In genomic region chr15:46938169-46938568, GRCh38 we compare ENCODE assay signal across 20 cellular contexts.
DNase-seq lines count a peak whose midpoint lies in the region; ATAC-seq and TF ChIP-seq lines count a peak whose summit lies in the region.
"Had no signal": no experiment of that assay in that cellular context is flagged by ENCODE, and none has a peak within 500 bp of the region (broad histone marks: within the 10 kb centered on the region; RNA-seq: fewer than 3 reads in every experiment).

No MANE protein-coding gene starts in this region.

- H3K4me1 ChIP-seq in BLaER1 (peaks cover 34% of the 10 kb centered on the region), MM.1S (ENCODE audit: low read length) (peaks cover 27% of the 10 kb centered on the region), RWPE2 (ENCODE audit: insufficient read depth, poor library complexity, severe bottlenecking) (no peaks in the 10 kb centered on the region), prostate gland (replicated peaks) (no peaks in the 10 kb centered on the region)
- H3K4me1 ChIP-seq: BE2C had no signal

- no peak overlapping the region for H3K27ac ChIP-seq in BLaER1
- H3K27ac ChIP-seq in MM.1S (ENCODE audit: low read length): no peak overlapping the region
- H3K27ac ChIP-seq in RWPE2 (ENCODE audit: poor library complexity, severe bottlenecking): no peak overlapping the region
- H3K27ac ChIP-seq in prostate gland: no peak overlapping the region
- H3K27ac ChIP-seq: 22Rv1, GM23248 had no signal

- H3K9ac ChIP-seq in BLaER1: no peak overlapping the region
- H3K9ac ChIP-seq in MM.1S (ENCODE audit: low read length): no peak overlapping the region
- H3K9ac ChIP-seq: GM23248 had no signal

- intact Hi-C loops in prostate gland (cut with DNase I): no loop called here

- peaks cover 18% of the 10 kb centered on the region for H3F3A ChIP-seq in MM.1S (ENCODE audit: insufficient read depth, low read length)

- H2AFZ ChIP-seq in MM.1S (ENCODE audit: low read length): no peak overlapping the region
- H2AFZ ChIP-seq: GM23248 had no signal

- no peaks in the 10 kb centered on the region for H3K9me2 ChIP-seq in MM.1S (replicated peaks; ENCODE audit: insufficient read depth, low read length)

- H4K20me1 ChIP-seq in BLaER1: no peaks in the 10 kb centered on the region
- no peaks in the 10 kb centered on the region for H4K20me1 ChIP-seq in MM.1S (ENCODE audit: insufficient read depth, low read length)

- TF ChIP-seq CTCF in MM.1S (IDR thresholded peaks at IDR 0.05; ENCODE audit: low read length) (no peak), RWPE2 (IDR thresholded peaks at IDR 0.05; ENCODE audit: poor library complexity, severe bottlenecking) (no peak), prostate gland (IDR thresholded peaks at IDR 0.05) (no peak)

- no peaks in the 10 kb centered on the region for H3K27me3 ChIP-seq in BLaER1
- H3K27me3 ChIP-seq in MM.1S (replicated peaks; ENCODE audit: insufficient read depth, low read length): no peaks in the 10 kb centered on the region
- peaks cover 6% of the 10 kb centered on the region for H3K27me3 ChIP-seq in RWPE2 (ENCODE audit: insufficient read depth, poor library complexity, severe bottlenecking)
- no peaks in the 10 kb centered on the region for H3K27me3 ChIP-seq in prostate gland (replicated peaks; ENCODE audit: insufficient read depth)
- H3K27me3 ChIP-seq: BE2C had no signal

- H3K4me2 ChIP-seq in BLaER1 (peak overlapping the region; percentile 15; the same call in 1 of the 2 replicates), MM.1S (ENCODE audit: low read depth, low read length) (no peak overlapping the region)

- DNase-seq in MM.1S: peak; percentile 53
- DNase-seq in RWPE2 (ENCODE audit: low spot score): no peak
- peak; percentile 21 for DNase-seq in islet precursor cell
- no peak for DNase-seq in activated CD8-positive, alpha-beta memory T cell treated with anti-CD3 and anti-CD28 coated beads for 24 hours
- DNase-seq in activated CD8-positive, alpha-beta memory T cell treated with anti-CD3 and anti-CD28 coated beads, Interleukin-2, amount 50 U/mL, for 4 hours: no peak
- no peak for DNase-seq in hepatic stellate cell (ENCODE audit: low spot score)
- no peak for DNase-seq in prostate gland (ENCODE audit: low spot score)
- DNase-seq: BE2C; C1 segment of cervical spinal cord; Calu3; CD4-positive, alpha-beta memory T cell; COR-L47; DMS53; DMS79 treated with DMSO at 0.1 percent for 48 hours; GF-D8; GM23248; H9 had no signal

- no peaks in the 10 kb centered on the region for H3K79me2 ChIP-seq in MM.1S (ENCODE audit: low read length)

- no peak overlapping the region for H3K4me3 ChIP-seq in BLaER1
- H3K4me3 ChIP-seq in MM.1S (ENCODE audit: low read length): no peak overlapping the region
- no peak overlapping the region for H3K4me3 ChIP-seq in RWPE2 (ENCODE audit: severe bottlenecking)
- no peak overlapping the region for H3K4me3 ChIP-seq in prostate gland
- H3K4me3 ChIP-seq: GM23248 had no signal

- ATAC-seq in RWPE2 (ENCODE audit: low read depth): 0 out of 3 replicates have a peak, but pooled peaks have one; percentile 23
- ATAC-seq: HCT116 had no signal

- WGBS in prostate gland: 38% methylated on average over 1 of the region's 1 CpG

- no peak for TF ChIP-seq POLR2A in prostate gland (IDR thresholded peaks at IDR 0.05)

- no peaks in the 10 kb centered on the region for H3K36me3 ChIP-seq in BLaER1
- no peaks in the 10 kb centered on the region for H3K36me3 ChIP-seq in MM.1S (replicated peaks; ENCODE audit: insufficient read depth, low read length)
- H3K36me3 ChIP-seq in RWPE2 (ENCODE audit: low read depth): no peaks in the 10 kb centered on the region; the same call in 1 of the 2 replicates
- H3K36me3 ChIP-seq in prostate gland: no peaks in the 10 kb centered on the region
- H3K36me3 ChIP-seq: BE2C had no signal

- H3K9me3 ChIP-seq in BLaER1: no peaks in the 10 kb centered on the region
- H3K9me3 ChIP-seq in MM.1S (replicated peaks; ENCODE audit: insufficient read depth, low read length): no peaks in the 10 kb centered on the region
- no peaks in the 10 kb centered on the region for H3K9me3 ChIP-seq in RWPE2 (ENCODE audit: severe bottlenecking)
- no peaks in the 10 kb centered on the region for H3K9me3 ChIP-seq in prostate gland
- H3K9me3 ChIP-seq: BE2C had no signal

Comparison
In these comparisons a context has a peak if more than half of its experiments do, and no peak if none do; other contexts are left out.
1. DNase-seq: peak in MM.1S (single experiment) and islet precursor cell (single experiment); none in RWPE2 (single experiment), activated CD8-positive, alpha-beta memory T cell treated with anti-CD3 and anti-CD28 coated beads for 24 hours (single experiment), activated CD8-positive, alpha-beta memory T cell treated with anti-CD3 and anti-CD28 coated beads, Interleukin-2, amount 50 U/mL, for 4 hours (single experiment), hepatic stellate cell (single experiment) and prostate gland (single experiment).